In the genomic region with DNA sequence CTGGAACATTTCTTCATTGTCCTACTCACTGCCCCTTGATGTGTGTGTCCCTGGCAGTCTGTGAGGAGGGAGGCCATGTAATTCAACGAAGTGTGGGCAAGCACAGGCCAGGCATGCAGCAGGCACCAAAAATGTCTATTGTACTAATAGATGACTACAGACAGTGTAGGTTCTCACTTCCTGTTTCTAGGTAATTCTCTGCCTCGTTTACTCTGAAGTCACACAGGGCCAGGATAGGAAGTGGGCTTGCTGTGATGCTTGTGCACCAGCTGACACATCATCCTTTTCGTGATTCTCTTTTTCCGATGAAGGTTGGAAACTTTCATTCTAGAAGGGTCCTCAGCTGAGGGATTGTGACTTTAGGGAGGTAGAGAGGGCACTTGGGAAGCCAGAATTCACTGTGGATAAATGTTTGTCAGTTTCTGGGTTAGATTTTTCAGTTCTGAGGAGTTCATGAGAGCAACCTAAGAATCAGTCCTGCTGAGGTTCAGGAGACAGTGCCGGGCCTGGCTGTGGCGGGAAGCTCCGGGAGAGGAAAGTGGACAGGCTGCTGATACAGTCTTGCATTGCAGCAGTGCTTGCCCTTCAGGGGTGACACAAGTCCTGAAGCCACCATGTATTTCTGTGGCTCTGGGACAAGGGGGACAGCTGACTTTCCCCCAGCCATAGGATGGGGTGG, we compare ENCODE assay signal across 1 cellular context.
TF ChIP-seq lines count a peak whose summit lies in the region.

No MANE protein-coding gene starts in this region.

TF ChIP-seq in HepG2, 621 proteins besides CTCF, POLR2A, EP300 and RAD21 (continued from another document):
- TF ChIP-seq TMF1 (CRISPR knock-in tag; IDR thresholded peaks at IDR 0.05; ENCODE audit: low read depth) = no peak
